ENCODE assay signal across 14 cellular contexts in the genomic region with DNA sequence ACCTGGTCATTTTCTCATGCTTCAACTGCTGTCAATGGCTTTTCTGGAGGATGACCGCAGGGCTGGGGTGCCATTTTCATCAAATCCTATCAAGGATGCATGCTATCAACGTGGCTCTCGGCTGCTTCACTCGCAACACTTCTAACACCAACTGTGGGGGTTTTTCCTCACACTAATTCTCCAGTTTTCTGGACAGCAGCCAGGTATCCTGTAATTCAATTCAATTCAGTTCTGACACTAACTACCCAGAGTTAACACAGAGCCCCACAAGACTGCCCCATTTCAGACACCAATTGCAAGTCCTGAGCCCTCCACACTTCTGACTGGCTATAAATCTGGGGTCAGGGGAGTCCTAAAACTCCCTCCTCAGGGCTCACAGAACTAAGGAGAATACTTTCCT.
"Had no signal": no experiment of that assay in that cellular context is flagged by ENCODE, and none has a peak within 500 bp of the region (broad histone marks: within the 10 kb centered on the region; RNA-seq: fewer than 3 reads in every experiment).

No MANE protein-coding gene starts in this region.

- H3K36me3 ChIP-seq: pancreas, thyroid gland had no signal

- ATAC-seq: left colon had no signal

- FAIRE-seq: pancreas had no signal

- H3K27ac Mint-ChIP-seq: activated CD4-positive, alpha-beta T cell treated with anti-CD3 and anti-CD28 coated beads, Interleukin-2, amount 10 ng/mL, durations not matched to agents 7 days and 5 days; activated naive CD4-positive, alpha-beta T cell treated with anti-CD3 and anti-CD28 coated beads for 36 hours; activated T-helper 17 cell treated with anti-CD3 and anti-CD28 coated beads, Interleukin-2, amount 50 U/mL, for 72 hours; T-helper 1 cell treated with Interleukin-12 subunit alpha and Interleukin-12 subunit beta and Interleukin-4 antibody, amounts not matched to agents 30 μg/mL and 1 μg/mL, for 36 hours had no signal

- DNase-seq: activated CD4-positive, alpha-beta T cell treated with anti-CD3 and anti-CD28 coated beads, Interleukin-2, amount 10 ng/mL, durations not matched to agents 7 days and 5 days; activated CD4-positive, CD25-positive, alpha-beta regulatory T cell; activated T-cell treated with anti-CD3 and anti-CD28 coated beads for 4 hours; caudate nucleus; effector CD8-positive, alpha-beta T cell; left colon; pancreas; stimulated activated CD4-positive, alpha-beta T cell treated with anti-CD3 and anti-CD28 coated beads, Interleukin-4, amount 100 ng/mL, for 4 hours; thyroid gland had no signal

- H3K9me3 ChIP-seq: pancreas, thyroid gland had no signal

- H3K9me3 Mint-ChIP-seq: activated CD4-positive, alpha-beta T cell treated with anti-CD3 and anti-CD28 coated beads, Interleukin-2, amount 10 ng/mL, durations not matched to agents 7 days and 5 days; activated naive CD4-positive, alpha-beta T cell treated with anti-CD3 and anti-CD28 coated beads for 36 hours; activated T-helper 17 cell treated with anti-CD3 and anti-CD28 coated beads, Interleukin-2, amount 50 U/mL, for 72 hours; neural crest cell; T-helper 1 cell treated with Interleukin-12 subunit alpha and Interleukin-12 subunit beta and Interleukin-4 antibody, amounts not matched to agents 30 μg/mL and 1 μg/mL, for 36 hours had no signal

- H3K27ac ChIP-seq: pancreas had no signal

- H3K27me3 ChIP-seq: thyroid gland had no signal

- H3K4me3 ChIP-seq: coronary artery, pancreas, thyroid gland had no signal

- H3K4me1 Mint-ChIP-seq: activated CD4-positive, alpha-beta T cell treated with anti-CD3 and anti-CD28 coated beads, Interleukin-2, amount 10 ng/mL, durations not matched to agents 7 days and 5 days; activated T-helper 17 cell treated with anti-CD3 and anti-CD28 coated beads, Interleukin-2, amount 50 U/mL, for 72 hours; neural crest cell had no signal

- H3K4me3 Mint-ChIP-seq: activated CD4-positive, alpha-beta T cell treated with anti-CD3 and anti-CD28 coated beads, Interleukin-2, amount 10 ng/mL, durations not matched to agents 7 days and 5 days; activated naive CD4-positive, alpha-beta T cell treated with anti-CD3 and anti-CD28 coated beads for 36 hours; activated T-helper 17 cell treated with anti-CD3 and anti-CD28 coated beads, Interleukin-2, amount 50 U/mL, for 72 hours; neural crest cell; T-helper 1 cell treated with Interleukin-12 subunit alpha and Interleukin-12 subunit beta and Interleukin-4 antibody, amounts not matched to agents 30 μg/mL and 1 μg/mL, for 36 hours had no signal
